In the genomic region with DNA sequence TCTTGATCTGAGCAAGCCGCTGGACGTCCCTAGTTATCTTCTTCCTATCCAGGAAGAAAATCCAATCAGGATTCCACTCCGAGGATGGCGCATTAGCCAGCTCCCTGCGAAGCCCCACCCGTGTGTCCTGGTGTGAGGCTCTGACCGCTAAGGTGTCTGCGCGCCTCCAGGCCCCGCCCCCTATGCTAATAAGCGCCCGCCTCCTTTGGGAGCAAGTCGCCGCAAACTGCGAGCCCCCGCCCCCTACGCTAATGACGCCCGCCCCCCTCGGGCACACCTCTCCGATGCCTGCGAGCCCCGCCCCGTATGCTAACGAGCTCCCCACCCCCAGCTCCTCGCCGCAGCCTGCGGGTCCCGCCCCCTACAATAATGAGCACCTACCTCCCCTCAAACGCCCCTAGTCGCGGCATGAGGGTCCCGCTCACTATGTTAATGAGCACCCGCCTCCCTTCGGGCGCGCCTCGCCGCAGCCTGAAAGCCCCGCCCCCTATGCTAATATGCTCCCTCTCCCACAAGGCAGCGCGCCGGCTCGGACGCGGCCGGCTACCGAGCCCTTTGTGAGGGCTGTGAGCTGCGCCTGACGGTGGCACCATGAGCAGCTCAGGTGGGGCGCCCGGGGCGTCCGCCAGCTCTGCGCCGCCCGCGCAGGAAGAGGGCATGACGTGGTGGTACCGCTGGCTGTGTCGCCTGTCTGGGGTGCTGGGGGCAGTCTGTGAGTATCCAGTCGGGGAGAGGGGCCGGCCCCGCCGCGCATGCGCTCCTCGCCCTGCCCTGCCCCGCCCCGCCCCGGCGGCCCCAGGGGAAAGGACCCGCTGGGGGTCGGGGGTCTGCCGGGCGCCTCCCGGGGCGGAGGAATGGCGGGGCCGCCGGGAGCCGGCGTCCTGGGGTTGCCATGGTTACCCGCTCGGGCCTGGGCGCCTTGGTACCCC, we compare ENCODE assay signal across 8 cellular contexts. TPM values are rescaled to one million over a fixed set of nuclear protein-coding genes. Genes with fewer than 3 reads are reported as not detected.
A peak's percentile ranks its signal among the peaks of the same experiment; 100 is the strongest.
DNase-seq lines count a peak whose midpoint lies in the region; ATAC-seq and TF ChIP-seq lines count a peak whose summit lies in the region.

A gene (plus strand): TSS at position 503 of the 929 bp plus-strand sequence. CDS start 89 bp downstream, at position 592.

- POLR2A ChIA-PET in activated CD8-positive, alpha-beta T cell treated with anti-CD3 and anti-CD28 coated beads for 36 hours (lab: Charles Lee): interaction anchor here (0.7 to 2.6 kb wide), 11 partner anchors 8 to 118 kb away, joined by 3 to 9 read pairs (median 4); a partner anchor contains a TSS

- no peaks in the 10 kb centered on the region for H3K27me3 ChIP-seq in lower lobe of right lung (ENCODE audit: low read depth)

- peaks cover 21% of the 10 kb centered on the region for H3K4me1 Mint-ChIP-seq in CD14-positive monocyte
- H3K4me1 Mint-ChIP-seq in activated CD8-positive, alpha-beta T cell treated with anti-CD3 and anti-CD28 coated beads for 36 hours (ENCODE audit: low read depth): peaks cover 8% of the 10 kb centered on the region

- peak within 1 kb of the TSS; percentile 79 for H3K4me3 ChIP-seq in lower lobe of right lung

- DNase-seq in CD14-positive monocyte (ENCODE audit: low spot score) (peak; percentile 91), HK-2 (ENCODE audit: unreplicated experiment) (peak; percentile 97), NCI-H82 (lab: John Stamatoyannopoulos, UW) (peak; percentile 100), ecto neural progenitor cell (ENCODE audit: low spot score) (peak; percentile 99), lower lobe of right lung (peak; percentile 98)
- DNase-seq in activated CD8-positive, alpha-beta T cell treated with anti-CD3 and anti-CD28 coated beads for 36 hours: peak; percentile 96
- peak; percentile 91 to 92 for DNase-seq in stimulated activated CD4-positive, alpha-beta T cell treated with anti-CD3 and anti-CD28 coated beads, Interleukin-4, amount 100 ng/mL, for 48 hours (ENCODE audit: low read depth in 2 of 2)

- CTCF ChIA-PET in activated CD8-positive, alpha-beta T cell treated with anti-CD3 and anti-CD28 coated beads for 36 hours (lab: Charles Lee): interaction anchor here (0.8 to 2.1 kb wide), 3 partner anchors 19 to 55 kb away, joined by 4 to 12 read pairs (median 4); a partner anchor contains a TSS

- ATAC-seq in GM19438 (IDR thresholded peaks at IDR 0.05; ENCODE audit: low read depth, unreplicated experiment) (peak; percentile 72), lower lobe of right lung (peak; percentile 92 to 93)
- ATAC-seq in activated CD8-positive, alpha-beta T cell treated with anti-CD3 and anti-CD28 coated beads for 36 hours: peak; percentile 90

- H3K9me3 ChIP-seq in lower lobe of right lung: no peaks in the 10 kb centered on the region

- H3K27ac ChIP-seq in lower lobe of right lung: peak within 1 kb of the TSS; percentile 90

- intact Hi-C loops in CD14-positive monocyte (cut with micrococcal nuclease): loop anchor here (1.0 to 10.0 kb wide), 3 partner anchors 19 to 565 kb away; a partner anchor contains a TSS
- intact Hi-C loops in activated CD8-positive, alpha-beta T cell treated with anti-CD3 and anti-CD28 coated beads for 36 hours (cut with micrococcal nuclease): no loop called here
- intact Hi-C loops in lower lobe of right lung (cut with DNase I): no loop called here

- peak within 1 kb of the TSS; percentile 82 to 92 for H3K4me3 Mint-ChIP-seq in CD14-positive monocyte
- H3K4me3 Mint-ChIP-seq in activated CD8-positive, alpha-beta T cell treated with anti-CD3 and anti-CD28 coated beads for 36 hours: peak within 1 kb of the TSS; percentile 78

- peak within 1 kb of the TSS; percentile 77 to 94 (median 89) for H3K27ac Mint-ChIP-seq in CD14-positive monocyte
- H3K27ac Mint-ChIP-seq in activated CD8-positive, alpha-beta T cell treated with anti-CD3 and anti-CD28 coated beads for 36 hours: peak within 1 kb of the TSS; percentile 87

- no peaks in the 10 kb centered on the region for H3K36me3 ChIP-seq in lower lobe of right lung

- TF ChIP-seq CTCF in CD14-positive monocyte (IDR thresholded peaks at IDR 0.05) (no peak), lower lobe of right lung (IDR thresholded peaks at IDR 0.05) (no peak)
- no peak for TF ChIP-seq CTCF in activated CD8-positive, alpha-beta T cell treated with anti-CD3 and anti-CD28 coated beads for 36 hours (IDR thresholded peaks at IDR 0.05)

- no peaks in the 10 kb centered on the region for H3K36me3 Mint-ChIP-seq in CD14-positive monocyte
- H3K36me3 Mint-ChIP-seq in activated CD8-positive, alpha-beta T cell treated with anti-CD3 and anti-CD28 coated beads for 36 hours (ENCODE audit: low read depth): no peaks in the 10 kb centered on the region

- H3K27me3 Mint-ChIP-seq in CD14-positive monocyte (ENCODE audit: low read depth in 3 of 3): peaks cover 13 to 38% (median 15%) of the 10 kb centered on the region in 3 donors
- H3K27me3 Mint-ChIP-seq in activated CD8-positive, alpha-beta T cell treated with anti-CD3 and anti-CD28 coated beads for 36 hours: no peaks in the 10 kb centered on the region

- peaks cover 0 to 1% (median 0%) of the 10 kb centered on the region in 7 donors for H3K9me3 Mint-ChIP-seq in CD14-positive monocyte
- no peaks in the 10 kb centered on the region for H3K9me3 Mint-ChIP-seq in activated CD8-positive, alpha-beta T cell treated with anti-CD3 and anti-CD28 coated beads for 36 hours

- peaks cover 31% of the 10 kb centered on the region for H3K4me1 ChIP-seq in lower lobe of right lung

RNA-seq across cellular contexts. Expression of the gene that starts here (rescaled TPM):
- 1 to 10 TPM; 5.0 to 5.1 TPM for polyA plus RNA-seq in CD14-positive monocyte
- total RNA-seq in activated CD8-positive, alpha-beta T cell treated with anti-CD3 and anti-CD28 coated beads for 36 hours: 1 to 10 TPM; 1.3 to 1.4 TPM
- 34.3 TPM for total RNA-seq in lower lobe of right lung

Comparison
In these comparisons a context has a peak if more than half of its experiments do, and no peak if none do; other contexts are left out.
1. Peak in every context shown above with its lines: DNase-seq, ATAC-seq, H3K4me3 ChIP-seq and H3K27ac ChIP-seq.
2. RNA of the gene that starts here (total RNA-seq): 34.3 TPM in lower lobe of right lung (single experiment); 1.3 to 1.4 TPM in activated CD8-positive, alpha-beta T cell treated with anti-CD3 and anti-CD28 coated beads for 36 hours; every median in the first group is over 10 times any median in the second.
3. intact Hi-C loops: an anchor here in CD14-positive monocyte (1.0 to 10.0 kb wide); none called in activated CD8-positive, alpha-beta T cell treated with anti-CD3 and anti-CD28 coated beads for 36 hours and lower lobe of right lung.